ENCODE assay signal across 8 cellular contexts in the genomic region with DNA sequence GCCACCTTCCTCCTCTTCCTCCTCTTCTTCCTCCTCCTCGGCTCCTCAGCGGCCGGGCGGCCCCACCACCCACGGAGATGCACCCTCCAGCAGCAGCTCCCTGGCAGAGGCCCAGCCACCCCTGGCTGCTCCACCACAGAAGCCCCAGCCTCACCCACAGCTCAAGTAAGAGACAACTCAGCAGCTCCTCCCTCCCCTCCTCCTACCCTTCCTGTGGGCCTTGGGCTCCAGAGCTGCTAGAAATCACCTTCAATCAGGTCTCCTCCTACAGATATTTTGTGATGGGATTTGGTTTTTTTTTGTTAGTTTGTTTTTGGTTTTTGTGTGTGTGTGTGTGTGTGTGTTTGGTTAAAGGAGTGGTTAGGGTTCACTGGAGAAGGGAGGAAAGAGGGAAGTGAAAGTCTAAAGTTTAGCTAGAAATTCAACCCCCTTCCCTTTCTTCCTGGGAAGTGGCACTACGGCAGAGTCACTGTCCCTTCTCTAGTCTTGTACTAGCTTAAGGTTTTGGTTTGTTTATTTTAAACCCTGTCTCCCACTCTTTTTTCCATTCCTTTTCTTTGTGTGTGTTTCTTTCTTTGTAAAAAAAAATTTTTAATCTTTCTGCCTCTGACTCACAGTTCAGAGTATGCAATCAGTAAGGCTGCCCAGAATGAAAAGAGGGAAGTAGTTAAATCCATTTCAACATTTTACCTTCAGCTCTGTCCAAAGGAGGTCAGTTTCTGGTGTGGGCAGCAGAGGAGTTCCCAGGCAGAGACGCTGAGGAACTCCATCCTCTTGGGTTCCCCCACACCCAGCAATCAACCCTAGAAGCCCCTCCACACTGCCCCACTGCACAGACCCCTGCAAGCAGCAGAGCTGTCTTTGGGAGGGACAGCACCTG. TPM values are rescaled to one million over a fixed set of nuclear protein-coding genes. Genes with fewer than 3 reads are reported as not detected.
DNase-seq lines count a peak whose midpoint lies in the region; ATAC-seq and TF ChIP-seq lines count a peak whose summit lies in the region.

No MANE protein-coding gene starts in this region.

- no peak overlapping the region for H3K4me3 ChIP-seq in fibroblast of lung (replicated peaks in 1 of 4; ENCODE audit: control extremely low read depth in 1 of 4, insufficient read depth in 1 of 4, low read depth in 3 of 4, low read length in 4 of 4)
- no peak overlapping the region for H3K4me3 ChIP-seq in sigmoid colon

- no peaks in the 10 kb centered on the region for H3K27me3 ChIP-seq in fibroblast of lung (ENCODE audit: control insufficient read depth, insufficient read depth, low read length)
- H3K27me3 ChIP-seq in sigmoid colon = no peaks in the 10 kb centered on the region

- TF ChIP-seq EP300 in sigmoid colon (IDR thresholded peaks at IDR 0.05) = no peak

- H4K20me1 ChIP-seq in fibroblast of lung (ENCODE audit: control insufficient read depth, extremely low read depth, insufficient read depth, low read length) = no peaks in the 10 kb centered on the region

- TF ChIP-seq POLR2A in sigmoid colon (IDR thresholded peaks at IDR 0.05) = no peak

- H3K9ac ChIP-seq in fibroblast of lung (ENCODE audit: insufficient read depth, low read length) = no peak overlapping the region

- ATAC-seq in GM19043 (IDR thresholded peaks at IDR 0.05; ENCODE audit: low read depth, unreplicated experiment) (peak; percentile 58), HG03196 (IDR thresholded peaks at IDR 0.05; ENCODE audit: unreplicated experiment) (peak; percentile 64)

- WGBS in sigmoid colon, 2 donors = 23 to 45% methylated on average over 7 of the region's 7 CpGs

- H3K4me1 ChIP-seq in fibroblast of lung (ENCODE audit: control insufficient read depth, extremely low read depth, insufficient read depth, low read length) (peaks cover 16% of the 10 kb centered on the region), sigmoid colon (peaks cover 0 to 7% (median 0%) of the 10 kb centered on the region in 4 donors)

- H3K9me3 ChIP-seq in fibroblast of lung (ENCODE audit: control insufficient read depth, insufficient read depth, low read depth, low read length) (no peaks in the 10 kb centered on the region), sigmoid colon (no peaks in the 10 kb centered on the region)

- H3K27ac ChIP-seq in fibroblast of lung (ENCODE audit: insufficient read depth, low read length) (peak overlapping the region; percentile 80), sigmoid colon (peak overlapping the region in 3 of 4 donors; percentile 34 to 53 (median 39))

- TF ChIP-seq CTCF in fibroblast of lung (conservative IDR thresholded peaks at IDR 0.05 in 1 of 2, IDR thresholded peaks at IDR 0.05 in 1 of 2; ENCODE audit: low read depth in 1 of 2, low read length in 2 of 2) (no peak), sigmoid colon (IDR thresholded peaks at IDR 0.05) (no peak)

- H3K36me3 ChIP-seq in fibroblast of lung (ENCODE audit: control insufficient read depth, insufficient read depth, low read length) = no peaks in the 10 kb centered on the region
- H3K36me3 ChIP-seq in sigmoid colon = no peaks in the 10 kb centered on the region

- DNase-seq in A172 (ENCODE audit: low spot score) = peak; percentile 44
- DNase-seq in activated CD4-positive, alpha-beta T cell treated with anti-CD3 and anti-CD28 coated beads for 48 hours = peak; percentile 90
- peak; percentile 73 to 74 for DNase-seq in fibroblast of lung (ENCODE audit: low read depth in 2 of 2)
- DNase-seq in sigmoid colon = no peak
- no peak for DNase-seq in NCI-H1436 (lab: John Stamatoyannopoulos, UW)
- no peak for DNase-seq in NCI-H446 (lab: John Stamatoyannopoulos, UW)

- H2AFZ ChIP-seq in fibroblast of lung (ENCODE audit: low read length) = peak overlapping the region; percentile 70

- H3K4me2 ChIP-seq in fibroblast of lung (ENCODE audit: extremely low read depth, insufficient read depth, low read length) = peak overlapping the region; percentile 56

- no peaks in the 10 kb centered on the region for H3K79me2 ChIP-seq in fibroblast of lung (ENCODE audit: control insufficient read depth, insufficient read depth, low read length)

- intact Hi-C loops in sigmoid colon (cut with DNase I) = no loop called here

RNA-seq across cellular contexts. Expression of gene TIMP4, which starts 29.0 kb away (rescaled TPM):
- 6.1 and 8.6 TPM in 2 replicates for total RNA-seq in A172 (2014; rRNA removed; shearing (Covaris generic))
- 9.8 and 12.6 TPM in 2 replicates for total RNA-seq in fibroblast of lung
- 2.8 and 5.2 TPM in 2 replicates for polyA plus RNA-seq in fibroblast of lung
- polyA plus RNA-seq in fibroblast of lung (2012) = 2.3 and 3.2 TPM in 2 replicates
- 2.7 and 9.6 TPM in 2 replicates for polyA minus RNA-seq in fibroblast of lung (ENCODE audit: low replicate concordance)
- 10 to 100 TPM; 10.2 to 25.0 (median 16.7) TPM for total RNA-seq in sigmoid colon
- 10 to 100 TPM in 1 of 3 donors, 1 to 10 TPM in 2; 3.5 to 10.1 (median 5.4) TPM for polyA plus RNA-seq in sigmoid colon

Comparison
In these comparisons a context has a peak if more than half of its experiments do, and no peak if none do; other contexts are left out.
1. DNase-seq: peak in A172 (single experiment), activated CD4-positive, alpha-beta T cell treated with anti-CD3 and anti-CD28 coated beads for 48 hours (single experiment) and fibroblast of lung (2 of 2); none in sigmoid colon (single experiment), NCI-H1436 (single experiment) and NCI-H446 (0 of 2).